11 cellular contexts compared by ENCODE assay signal in genomic region chr17:28900986-28901726, GRCh38. TPM values are rescaled to one million over a fixed set of nuclear protein-coding genes. Genes with fewer than 3 reads are reported as not detected.
DNase-seq lines count a peak whose midpoint lies in the region; TF ChIP-seq lines count a peak whose summit lies in the region.
"Had no signal": no experiment of that assay in that cellular context is flagged by ENCODE, and none has a peak within 500 bp of the region (broad histone marks: within the 10 kb centered on the region; RNA-seq: fewer than 3 reads in every experiment).

No MANE protein-coding gene starts in this region.

- no peak overlapping the region for H2AK5ac ChIP-seq in mesenchymal stem cell (ENCODE audit: low read length, severe bottlenecking)

- peaks cover 30% of the 10 kb centered on the region for H3K36me3 ChIP-seq in DOHH2 (ENCODE audit: control insufficient read depth, low read length)
- H3K36me3 ChIP-seq in SK-N-MC (ENCODE audit: insufficient read depth, low read length) = peaks cover 16% of the 10 kb centered on the region
- H3K36me3 ChIP-seq in mesenchymal stem cell (ENCODE audit: control insufficient read depth in 1 of 2, insufficient read depth in 2 of 2, low read depth in 1 of 2, low read length in 2 of 2) = peaks cover 13 to 24% of the 10 kb centered on the region in 2 experiments

- H2BK12ac ChIP-seq in mesenchymal stem cell (ENCODE audit: low read length in 2 of 2) = no peak overlapping the region

- no peaks in the 10 kb centered on the region for H3K9me2 ChIP-seq in DOHH2 (replicated peaks; ENCODE audit: control insufficient read depth, low read length)

- no peak overlapping the region for H4K8ac ChIP-seq in mesenchymal stem cell (ENCODE audit: low read length)

- H3K27me3 ChIP-seq in DOHH2 (ENCODE audit: control insufficient read depth, low read length) = no peaks in the 10 kb centered on the region
- no peaks in the 10 kb centered on the region for H3K27me3 ChIP-seq in mesenchymal stem cell (ENCODE audit: control insufficient read depth in 1 of 2, insufficient read depth in 1 of 2, low read length in 2 of 2)
- H3K27me3 ChIP-seq: tibial artery had no signal

- H2AFZ ChIP-seq in mesenchymal stem cell (ENCODE audit: low read depth, low read length) = no peak overlapping the region

- H3K4ac ChIP-seq in mesenchymal stem cell (ENCODE audit: low read depth in 1 of 2, low read length in 2 of 2) = no peak overlapping the region

- 95% methylated on average over 24 of the region's 24 CpGs for WGBS in mesenchymal stem cell

- peak overlapping the region; percentile 78 for H3K4me3 ChIP-seq in DOHH2 (ENCODE audit: low read length)
- H3K4me3 ChIP-seq in SK-N-MC = peak overlapping the region; percentile 96
- peak overlapping the region in 1 of 2 experiments; percentile 86 for H3K4me3 ChIP-seq in mesenchymal stem cell (ENCODE audit: insufficient read depth in 1 of 2, low read depth in 1 of 2, low read length in 2 of 2)

- no peak overlapping the region for H2BK5ac ChIP-seq in mesenchymal stem cell (ENCODE audit: low read depth, low read length, poor library complexity, severe bottlenecking)

- no peak overlapping the region for H2BK15ac ChIP-seq in mesenchymal stem cell (ENCODE audit: low read depth, poor library complexity, severe bottlenecking)

- DNase-seq in SK-N-MC (ENCODE audit: low read depth, low spot score) (no peak), mesenchymal stem cell (no peak), NCI-H1930 (lab: John Stamatoyannopoulos, UW) (no peak), NCI-H226 (no peak), LoVo (ENCODE audit: low spot score) (no peak)
- DNase-seq: activated CD4-positive, alpha-beta T cell treated with anti-CD3 and anti-CD28 coated beads for 48 hours; GDM1; NK-92 treated with Interleukin-12 subunit alpha and Interleukin-12 subunit beta, amount 100 ng/mL, for 24 hours; stimulated activated CD4-positive, alpha-beta T cell treated with anti-CD3 and anti-CD28 coated beads, Interleukin-12 subunit alpha, Interleukin-12 subunit beta, amount 100 ng/mL, for 4 hours had no signal

- H4K91ac ChIP-seq in mesenchymal stem cell (ENCODE audit: low read length) = peak overlapping the region; percentile 43

- H3K9me3 ChIP-seq in DOHH2 (ENCODE audit: control insufficient read depth, insufficient read depth, low read length) (no peaks in the 10 kb centered on the region), SK-N-MC (ENCODE audit: low read depth, low read length) (no peaks in the 10 kb centered on the region), mesenchymal stem cell (ENCODE audit: control insufficient read depth, low read length) (no peaks in the 10 kb centered on the region)
- H3K9me3 ChIP-seq: tibial artery had no signal

- H3K79me1 ChIP-seq in mesenchymal stem cell (replicated peaks; ENCODE audit: low read length, poor library complexity, severe bottlenecking) = peaks cover 10% of the 10 kb centered on the region

- H3F3A ChIP-seq in DOHH2 (ENCODE audit: control insufficient read depth, insufficient read depth) = peaks cover 27% of the 10 kb centered on the region

- no peak overlapping the region for H3K23ac ChIP-seq in mesenchymal stem cell (ENCODE audit: low read length in 2 of 2)

- H4K20me1 ChIP-seq in DOHH2 (ENCODE audit: control insufficient read depth, insufficient read depth, low read depth, low read length) = no peaks in the 10 kb centered on the region

- H3K27ac ChIP-seq in DOHH2 (ENCODE audit: low read depth, low read length) (no peak overlapping the region), SK-N-MC (no peak overlapping the region), mesenchymal stem cell (ENCODE audit: low read length, poor library complexity, severe bottlenecking) (no peak overlapping the region)

- peaks cover 29% of the 10 kb centered on the region for H3K79me2 ChIP-seq in DOHH2 (ENCODE audit: control insufficient read depth, low read length)

- peak overlapping the region; percentile 69 for H3K4me2 ChIP-seq in DOHH2 (ENCODE audit: low read length)
- no peak overlapping the region for H3K4me2 ChIP-seq in mesenchymal stem cell (ENCODE audit: low read length, poor library complexity, severe bottlenecking)

- no peak overlapping the region for H2BK120ac ChIP-seq in mesenchymal stem cell (ENCODE audit: low read depth, low read length)

- H3K9ac ChIP-seq in SK-N-MC (ENCODE audit: insufficient read length) = peak overlapping the region; percentile 80
- H3K9ac ChIP-seq in mesenchymal stem cell (ENCODE audit: low read length) = peak overlapping the region; percentile 83

- H3K14ac ChIP-seq in mesenchymal stem cell (ENCODE audit: low read length in 2 of 2) = no peak overlapping the region

- H3K4me1 ChIP-seq in DOHH2 (ENCODE audit: control insufficient read depth, low read length) = peaks cover 32% of the 10 kb centered on the region
- H3K4me1 ChIP-seq in mesenchymal stem cell (ENCODE audit: control insufficient read depth, insufficient read depth, low read depth, low read length) = peaks cover 22% of the 10 kb centered on the region

- no peak for TF ChIP-seq CTCF in DOHH2 (IDR thresholded peaks at IDR 0.05; ENCODE audit: low read depth, low read length, poor library complexity, severe bottlenecking)

- H3K18ac ChIP-seq in mesenchymal stem cell (ENCODE audit: low read depth in 1 of 2, low read length in 2 of 2) = no peak overlapping the region

RNA-seq across cellular contexts. Expression of gene DHRS13, which starts 1.7 kb away (rescaled TPM):
- 1.8 TPM for polyA plus RNA-seq in mesenchymal stem cell (2013, experiment 1 of 2)
- 1.7 TPM for polyA plus RNA-seq in mesenchymal stem cell (2013, experiment 2 of 2)

RNA-seq across cellular contexts. Expression of gene FLOT2, which starts 3.6 kb away (rescaled TPM):
- 70.2 TPM for polyA plus RNA-seq in mesenchymal stem cell (2013, experiment 1 of 2)
- 65.0 TPM for polyA plus RNA-seq in mesenchymal stem cell (2013, experiment 2 of 2)

RNA-seq across cellular contexts. Expression of gene ERAL1, which starts 46.3 kb away (rescaled TPM):
- 25.6 TPM for polyA plus RNA-seq in mesenchymal stem cell (2013, experiment 1 of 2)
- 25.3 TPM for polyA plus RNA-seq in mesenchymal stem cell (2013, experiment 2 of 2)

RNA-seq across cellular contexts. Expression of gene PHF12, which starts 50.2 kb away (rescaled TPM):
- 22.4 TPM for polyA plus RNA-seq in mesenchymal stem cell (2013, experiment 1 of 2)
- 20.9 TPM for polyA plus RNA-seq in mesenchymal stem cell (2013, experiment 2 of 2)

RNA-seq across cellular contexts. Expression of gene FAM222B, which starts 58.6 kb away (rescaled TPM):
- polyA plus RNA-seq in mesenchymal stem cell (2013, experiment 1 of 2) = 44.5 TPM
- 42.8 TPM for polyA plus RNA-seq in mesenchymal stem cell (2013, experiment 2 of 2)
